7 cellular contexts compared by ENCODE assay signal in genomic region chr10:119028445-119028899, GRCh38. TPM values are rescaled to one million over a fixed set of nuclear protein-coding genes. Genes with fewer than 3 reads are reported as not detected.
A peak's percentile ranks its signal among the peaks of the same experiment; 100 is the strongest.
DNase-seq lines count a peak whose midpoint lies in the region; ATAC-seq and TF ChIP-seq lines count a peak whose summit lies in the region.
"Not testable (repeated sequence)": the region's sequence is repeated elsewhere in the genome, so short reads cannot be mapped to it uniquely, and the experiment has no call there.

No MANE protein-coding gene starts in this region.

- peaks cover 42% of the 10 kb centered on the region for H3F3A ChIP-seq in neural progenitor cell (ENCODE audit: low read depth)

- peak overlapping the region in 1 of 4 donors; percentile 71 for H3K4me3 ChIP-seq in adrenal gland
- peak overlapping the region; percentile 46 for H3K4me3 ChIP-seq in neural progenitor cell
- peak overlapping the region; percentile 67 to 69 for H3K4me3 ChIP-seq in stomach smooth muscle (ENCODE audit: low read length in 2 of 2)

- H3K27ac ChIP-seq in adrenal gland (peak overlapping the region in 4 of 5 donors; percentile 4 to 88 (median 70)), stomach smooth muscle (ENCODE audit: low read length) (peak overlapping the region; percentile 88)
- not testable (repeated sequence) for H3K27ac ChIP-seq in neural progenitor cell

- H3K9ac ChIP-seq in neural progenitor cell, result not testable (repeated sequence)
- peak overlapping the region; percentile 42 to 64 for H3K9ac ChIP-seq in stomach smooth muscle (ENCODE audit: low read length in 2 of 2)

- not testable (repeated sequence) for ATAC-seq in activated CD4-positive, alpha-beta T cell treated with anti-CD3 and anti-CD28 coated beads for 36 hours

- peaks cover 41% of the 10 kb centered on the region for H3K4me1 Mint-ChIP-seq in HFFc6 (ENCODE audit: low read depth)
- H3K4me1 Mint-ChIP-seq in activated CD4-positive, alpha-beta T cell treated with anti-CD3 and anti-CD28 coated beads for 36 hours, result peaks cover 16% of the 10 kb centered on the region
- not testable (repeated sequence) for H3K4me1 Mint-ChIP-seq in endothelial cell (ENCODE audit: unreplicated experiment)
- H3K4me1 Mint-ChIP-seq in immature natural killer cell, result peaks cover 8 to 19% of the 10 kb centered on the region in 2 donors
- H3K4me1 Mint-ChIP-seq in neural progenitor cell, result peaks cover 21% of the 10 kb centered on the region

- H3K4me2 ChIP-seq in neural progenitor cell, result peak overlapping the region; percentile 79

- DNase-seq in HFFc6; activated CD4-positive, alpha-beta T cell treated with anti-CD3 and anti-CD28 coated beads for 36 hours; adrenal gland; endothelial cell (ENCODE audit: low spot score); immature natural killer cell; neural progenitor cell (ENCODE audit: low spot score): not testable (repeated sequence)

- H2AFZ ChIP-seq in neural progenitor cell (replicated peaks), result peak overlapping the region; percentile 84

- 0 out of 2 replicates have a peak, but pooled peaks cover 12% of the 10 kb centered on the region for H3K36me3 Mint-ChIP-seq in HFFc6 (ENCODE audit: low read depth)
- H3K36me3 Mint-ChIP-seq in activated CD4-positive, alpha-beta T cell treated with anti-CD3 and anti-CD28 coated beads for 36 hours (ENCODE audit: low read depth), result peaks cover 13% of the 10 kb centered on the region
- H3K36me3 Mint-ChIP-seq in endothelial cell (ENCODE audit: low read depth, unreplicated experiment); immature natural killer cell; neural progenitor cell: not testable (repeated sequence)

- H4K20me1 ChIP-seq in neural progenitor cell (ENCODE audit: low read depth), result peaks cover 34% of the 10 kb centered on the region

- not testable (repeated sequence) for TF ChIP-seq CTCF in HFFc6 (IDR thresholded peaks at IDR 0.05); adrenal gland (IDR thresholded peaks at IDR 0.05); endothelial cell (IDR thresholded peaks at IDR 0.05; ENCODE audit: unreplicated experiment); neural progenitor cell (IDR thresholded peaks at IDR 0.05)

- H3K27me3 Mint-ChIP-seq in HFFc6 (ENCODE audit: insufficient read depth); activated CD4-positive, alpha-beta T cell treated with anti-CD3 and anti-CD28 coated beads for 36 hours; endothelial cell (ENCODE audit: unreplicated experiment); immature natural killer cell (ENCODE audit: low read depth in 3 of 3); neural progenitor cell (ENCODE audit: insufficient read depth, low read depth): not testable (repeated sequence)

- POLR2A ChIA-PET in activated CD4-positive, alpha-beta T cell treated with anti-CD3 and anti-CD28 coated beads for 36 hours (lab: Charles Lee), result not testable (repeated sequence)

- intact Hi-C loops in activated CD4-positive, alpha-beta T cell treated with anti-CD3 and anti-CD28 coated beads for 36 hours (cut with DNase I, micrococcal nuclease), result loop anchor here (5.0 to 10.0 kb wide), 2 partner anchors 294 to 461 kb away; no protein-coding TSS in a partner anchor
- intact Hi-C loops in adrenal gland (cut with DNase I), result loop anchor here in 1 of 2 donors (10.0 kb wide), 1 partner anchor 464 kb away; no protein-coding TSS in a partner anchor

- not testable (repeated sequence) for H3K27me3 ChIP-seq in adrenal gland; neural progenitor cell; stomach smooth muscle (ENCODE audit: control insufficient read depth in 1 of 2, insufficient read depth in 2 of 2, low read length in 2 of 2)

- CTCF ChIA-PET in activated CD4-positive, alpha-beta T cell treated with anti-CD3 and anti-CD28 coated beads for 36 hours (lab: Charles Lee), result not testable (repeated sequence)

- H3K9me3 ChIP-seq in adrenal gland (replicated peaks in 1 of 3); neural progenitor cell (ENCODE audit: low read depth); stomach smooth muscle (ENCODE audit: control insufficient read depth in 2 of 2, low read length in 2 of 2): not testable (repeated sequence)

- not testable (repeated sequence) for H3K9me3 Mint-ChIP-seq in HFFc6; activated CD4-positive, alpha-beta T cell treated with anti-CD3 and anti-CD28 coated beads for 36 hours (ENCODE audit: low read depth); endothelial cell (ENCODE audit: unreplicated experiment); immature natural killer cell; neural progenitor cell

- H3K27ac Mint-ChIP-seq in HFFc6; activated CD4-positive, alpha-beta T cell treated with anti-CD3 and anti-CD28 coated beads for 36 hours; endothelial cell (ENCODE audit: unreplicated experiment); neural progenitor cell: not testable (repeated sequence)
- H3K27ac Mint-ChIP-seq in immature natural killer cell, result peak overlapping the region in 1 of 6 donors; percentile 68

- H3K79me2 ChIP-seq in neural progenitor cell (ENCODE audit: low read depth), result not testable (repeated sequence)

- not testable (repeated sequence) for H3K36me3 ChIP-seq in adrenal gland (replicated peaks in 1 of 2); neural progenitor cell; stomach smooth muscle (ENCODE audit: control insufficient read depth in 2 of 2, insufficient read depth in 2 of 2, low read length in 2 of 2)

- H3K4me3 Mint-ChIP-seq in HFFc6 (peak overlapping the region; percentile 5; the same call in 1 of the 2 replicates), endothelial cell (ENCODE audit: unreplicated experiment) (peak overlapping the region; percentile 83), immature natural killer cell (peak overlapping the region; percentile 74 to 84 (median 78)), neural progenitor cell (peak overlapping the region; percentile 83)
- peak overlapping the region; percentile 47 for H3K4me3 Mint-ChIP-seq in activated CD4-positive, alpha-beta T cell treated with anti-CD3 and anti-CD28 coated beads for 36 hours

- peaks cover 13 to 15% of the 10 kb centered on the region in 2 donors for H3K4me1 ChIP-seq in adrenal gland (replicated peaks in 1 of 2)
- peaks cover 16% of the 10 kb centered on the region for H3K4me1 ChIP-seq in neural progenitor cell
- H3K4me1 ChIP-seq in stomach smooth muscle (ENCODE audit: control insufficient read depth, insufficient read depth, low read length), result peaks cover 41% of the 10 kb centered on the region

- not testable (repeated sequence) for TF ChIP-seq POLR2A in adrenal gland (IDR thresholded peaks at IDR 0.05)

- 57 to 74% (median 61%) methylated on average over 10 of the region's 10 CpGs for WGBS in adrenal gland, 4 donors

RNA-seq across cellular contexts. Expression of gene NANOS1, which starts 1.0 kb away (rescaled TPM):
- total RNA-seq in HFFc6 (2021; fragmentation: NEBNext Ultra II Directional; extraction: Animal tissue kit (Norgen Biotek cat#: 25700)), result under 1 TPM; 0.05 to 0.33 (median 0.12) TPM
- total RNA-seq in activated CD4-positive, alpha-beta T cell treated with anti-CD3 and anti-CD28 coated beads for 36 hours, result under 1 TPM; 0.04 to 0.09 TPM
- total RNA-seq in adrenal gland (10 to 100 TPM in 4 of 8 donors, 1 to 10 TPM in 4; 4.6 to 38.9 (median 9.4) TPM), endothelial cell (ENCODE audit: unreplicated experiment) (1.2 TPM), neural progenitor cell (ENCODE audit: low replicate concordance) (10.2 and 12.4 TPM in 2 replicates)
- polyA plus RNA-seq in adrenal gland (10 to 100 TPM in 1 of 3 donors, 1 to 10 TPM in 2; 2.8 to 31.7 (median 5.1) TPM), immature natural killer cell (under 1 TPM in 2 of 3 donors, not detected in 1; 0.12 to 0.24 TPM)

RNA-seq across cellular contexts. Expression of gene EIF3A, which starts 52.1 kb away (rescaled TPM):
- total RNA-seq in HFFc6 (2021; fragmentation: NEBNext Ultra II Directional; extraction: Animal tissue kit (Norgen Biotek cat#: 25700)), result 100 to 1,000 TPM; 132 to 149 (median 139) TPM
- total RNA-seq in activated CD4-positive, alpha-beta T cell treated with anti-CD3 and anti-CD28 coated beads for 36 hours, result 100 to 1,000 TPM; 132 to 150 TPM
- 100 to 1,000 TPM in 1 of 8 donors, 10 to 100 TPM in 7; 65.2 to 117 (median 93.3) TPM for total RNA-seq in adrenal gland
- 100 to 1,000 TPM in 1 of 3 donors, 10 to 100 TPM in 2; 26.0 to 197 (median 51.4) TPM for polyA plus RNA-seq in adrenal gland
- total RNA-seq in endothelial cell (ENCODE audit: unreplicated experiment), result 107 TPM
- 10 to 100 TPM; 19.9 to 61.2 (median 21.4) TPM for polyA plus RNA-seq in immature natural killer cell
- 133 and 134 TPM in 2 replicates for total RNA-seq in neural progenitor cell (ENCODE audit: low replicate concordance)

Comparison
In these comparisons a context has a peak if more than half of its experiments do, and no peak if none do; other contexts are left out.
1. H3K4me3 Mint-ChIP-seq: peak in every context shown above with its lines; median percentile 83 in endothelial cell; 83 in neural progenitor cell; 78 in immature natural killer cell; 47 in activated CD4-positive, alpha-beta T cell treated with anti-CD3 and anti-CD28 coated beads for 36 hours; 5 in HFFc6.